ENCODE assay signal across 18 cellular contexts in genomic region chr5:137624786-137625349, GRCh38.
"Had no signal": no experiment of that assay in that cellular context is flagged by ENCODE, and none has a peak within 500 bp of the region (broad histone marks: within the 10 kb centered on the region; RNA-seq: fewer than 3 reads in every experiment).

No MANE protein-coding gene starts in this region.

- H3K27ac ChIP-seq: colonic mucosa, gastroesophageal sphincter, neural progenitor cell, ovary had no signal

- H3K4me3 ChIP-seq: colonic mucosa, gastroesophageal sphincter, neural progenitor cell, ovary, tibial artery had no signal

- ATAC-seq: gastroesophageal sphincter had no signal

- H3K27me3 ChIP-seq: colonic mucosa, gastroesophageal sphincter, neural progenitor cell, ovary, tibial artery had no signal

- H3K36me3 ChIP-seq: colonic mucosa, neural progenitor cell, ovary, tibial artery had no signal

- H3K9me3 ChIP-seq: colonic mucosa, gastroesophageal sphincter, ovary, SK-N-SH, tibial artery had no signal

- H3K4me1 ChIP-seq: colonic mucosa had no signal

- DNase-seq: activated CD4-positive, alpha-beta memory T cell treated with anti-CD3 and anti-CD28 coated beads, Interleukin-2, amount 10 ng/mL, durations not matched to agents 7 days and 5 days; activated CD4-positive, alpha-beta T cell treated with anti-CD3 and anti-CD28 coated beads for 48 hours; activated CD4-positive, CD25-positive, alpha-beta regulatory T cell; activated naive CD4-positive, alpha-beta T cell treated with Interleukin-2 at 50 U/mL for 16 hours; activated T-cell treated with anti-CD3 and anti-CD28 coated beads, Interleukin-2, amount 50 U/mL, for 24 hours; colonic mucosa; endodermal cell; erythroblast; naive B cell; ovary; SK-N-SH; stimulated activated CD4-positive, alpha-beta T cell treated with anti-CD3 and anti-CD28 coated beads, Interleukin-12 subunit alpha, Interleukin-12 subunit beta, amount 100 ng/mL, for 4 hours; stimulated activated CD4-positive, alpha-beta T cell treated with anti-CD3 and anti-CD28 coated beads, Interleukin-1b, Interleukin-23, amount 100 ng/mL, for 48 hours; stimulated activated CD8-positive, alpha-beta memory T cell treated with anti-CD3 and anti-CD28 coated beads, Interleukin-4, amount 100 ng/mL, for 48 hours; stimulated activated naive CD4-positive, alpha-beta T cell; tibial artery had no signal
